In genomic region chr12:109160433-109160832, GRCh38 we compare ENCODE assay signal across 22 cellular contexts. TPM values are rescaled to one million over a fixed set of nuclear protein-coding genes. Genes with fewer than 3 reads are reported as not detected.
A peak's percentile ranks its signal among the peaks of the same experiment; 100 is the strongest.
DNase-seq lines count a peak whose midpoint lies in the region; ATAC-seq, FAIRE-seq and TF ChIP-seq lines count a peak whose summit lies in the region.
"Had no signal": no experiment of that assay in that cellular context is flagged by ENCODE, and none has a peak within 500 bp of the region (broad histone marks: within the 10 kb centered on the region; RNA-seq: fewer than 3 reads in every experiment).

No MANE protein-coding gene starts in this region.

- H3K27ac Mint-ChIP-seq in chondrocyte (ENCODE audit: unreplicated experiment): no peak overlapping the region
- H3K27ac Mint-ChIP-seq: CD4-positive, alpha-beta memory T cell; H9 had no signal

- H3K4me1 ChIP-seq in heart right ventricle: peaks cover 21 to 91% (median 69%) of the 10 kb centered on the region in 9 donors
- peaks cover 1 to 7% (median 5%) of the 10 kb centered on the region in 3 donors for H3K4me1 ChIP-seq in pancreas
- peaks cover 24% of the 10 kb centered on the region for H3K4me1 ChIP-seq in testis

- H3K9me3 Mint-ChIP-seq in chondrocyte (ENCODE audit: low read depth): no peaks in the 10 kb centered on the region
- H3K9me3 Mint-ChIP-seq: CD4-positive, alpha-beta memory T cell; H9 had no signal

- TF ChIP-seq CTCF in heart right ventricle (IDR thresholded peaks at IDR 0.05): no peak
- no peak for TF ChIP-seq CTCF in pancreas (IDR thresholded peaks at IDR 0.05)
- TF ChIP-seq CTCF in testis (IDR thresholded peaks at IDR 0.05): no peak
- no peak for TF ChIP-seq CTCF in chondrocyte (IDR thresholded peaks at IDR 0.05)

- H3K4me3 Mint-ChIP-seq in chondrocyte (ENCODE audit: unreplicated experiment): no peak overlapping the region
- H3K4me3 Mint-ChIP-seq: CD4-positive, alpha-beta memory T cell; H9 had no signal

- H3K4me1 Mint-ChIP-seq in chondrocyte (ENCODE audit: low read depth): peaks cover 1% of the 10 kb centered on the region

- H3K9me3 ChIP-seq in heart right ventricle (no peaks in the 10 kb centered on the region), pancreas (no peaks in the 10 kb centered on the region), testis (no peaks in the 10 kb centered on the region)

- peaks cover 1% of the 10 kb centered on the region for H3K36me3 Mint-ChIP-seq in chondrocyte (ENCODE audit: low read depth)

- FAIRE-seq in pancreas (lab: Jason Lieb, UNC): no peak
- FAIRE-seq: GM12892, TTC549 had no signal

- H3K4me3 ChIP-seq in heart right ventricle (no peak overlapping the region), pancreas (no peak overlapping the region), testis (no peak overlapping the region)
- H3K4me3 ChIP-seq: skin epidermis had no signal

- TF ChIP-seq POLR2A in testis (IDR thresholded peaks at IDR 0.05): no peak

- H3K27ac ChIP-seq in cingulate gyrus (ENCODE audit: low read depth, low read length) (peak overlapping the region; percentile 14), heart right ventricle (peak overlapping the region; percentile 42 to 94 (median 84)), pancreas (peak overlapping the region in 2 of 4 donors; percentile 33 to 55), testis (peak overlapping the region; percentile 1 to 83)

- WGBS in heart right ventricle, 2 donors: 20 to 32% methylated on average over 7 of the region's 7 CpGs
- 28 to 37% methylated on average over 7 of the region's 7 CpGs for WGBS in pancreas, 2 donors
- 48 to 53% methylated on average over 7 of the region's 7 CpGs for WGBS in testis, 2 donors

- H3K27me3 Mint-ChIP-seq in chondrocyte (ENCODE audit: low read depth): no peaks in the 10 kb centered on the region
- H3K27me3 Mint-ChIP-seq: CD4-positive, alpha-beta memory T cell had no signal

- DNase-seq in heart right ventricle: peak; percentile 28 to 45
- DNase-seq in pancreas: no peak
- DNase-seq in testis: no peak
- DNase-seq in chondrocyte (ENCODE audit: low spot score): no peak
- DNase-seq: activated CD4-positive, alpha-beta T cell treated with anti-CD3 and anti-CD28 coated beads for 4 hours; activated effector memory CD4-positive, alpha-beta T cell treated with anti-CD3 and anti-CD28 coated beads, Interleukin-2, amount 50 U/mL, for 16 hours; CD4-positive, alpha-beta memory T cell; central memory CD4-positive, alpha-beta T cell; DMS53; H9; NCI-H1105; NCI-H2107; NCI-H69; nucleus accumbens; stimulated activated CD4-positive, alpha-beta T cell treated with anti-CD3 and anti-CD28 coated beads, Interleukin-2, amount 100 ng/mL, for 48 hours had no signal

- ATAC-seq in heart right ventricle (peak; percentile 63 to 81 (median 72)), pancreas (peak; percentile 30 to 75 (median 50)), HG02571 (IDR thresholded peaks at IDR 0.05; ENCODE audit: unreplicated experiment) (no peak), GM18868 (IDR thresholded peaks at IDR 0.05; ENCODE audit: unreplicated experiment) (no peak), HG03039 (IDR thresholded peaks at IDR 0.05; ENCODE audit: unreplicated experiment) (no peak)

- no peaks in the 10 kb centered on the region for H3K27me3 ChIP-seq in heart right ventricle
- no peaks in the 10 kb centered on the region for H3K27me3 ChIP-seq in pancreas
- no peaks in the 10 kb centered on the region for H3K27me3 ChIP-seq in testis

- intact Hi-C loops in heart right ventricle (cut with DNase I) (loop anchor here in 1 of 10 donors (5.0 kb wide), 1 partner anchor 43 kb away; the partner anchor contains the start of gene ACACB), pancreas (cut with DNase I) (no loop called here), testis (cut with DNase I; ENCODE audit: low total_unique reads) (no loop called here)

- H3K36me3 ChIP-seq in heart right ventricle (peaks cover 0 to 8% (median 0%) of the 10 kb centered on the region in 9 donors), pancreas (no peaks in the 10 kb centered on the region), testis (ENCODE audit: low read depth, missing control alignments) (no peaks in the 10 kb centered on the region)

RNA-seq across cellular contexts. Expression of gene ACACB, which starts 44.0 kb away (rescaled TPM):
- total RNA-seq in heart right ventricle (100 to 1,000 TPM in 6 of 10 donors, 10 to 100 TPM in 4; 69.7 to 241 (median 107) TPM), pancreas (10 to 100 TPM; 23.4 to 42.1 (median 31.6) TPM), testis (10 to 100 TPM; 61.6 to 96.8 TPM), chondrocyte (2.9 to 7.9 TPM (median 5.9 TPM) in 3 replicates)
- polyA plus RNA-seq in heart right ventricle (100 to 1,000 TPM in 1 of 2 donors, 10 to 100 TPM in 1; 12.8 to 193 TPM), pancreas (10 to 100 TPM; 23.7 to 58.9 TPM), testis (ENCODE audit: insufficient read depth, low read depth, low replicate concordance) (25.5 TPM)

Comparison
In these comparisons a context has a peak if more than half of its experiments do, and no peak if none do; other contexts are left out.
1. ATAC-seq: peak in heart right ventricle (8 of 8) and pancreas (4 of 4); none in HG02571 (single experiment), GM18868 (single experiment) and HG03039 (single experiment).
2. DNase-seq: peak in heart right ventricle (2 of 2); none in pancreas (0 of 6), testis (single experiment) and chondrocyte (single experiment).